ENCODE assay signal across 1 cellular context in genomic region chr9:37471942-37472679, GRCh38.
TF ChIP-seq lines count a peak whose summit lies in the region.

No MANE protein-coding gene starts in this region.

TF ChIP-seq in K562, 482 proteins besides CTCF, POLR2A, EP300 and RAD21 (continued from another document):
- TF ChIP-seq THRB (CRISPR knock-in tag; conservative IDR thresholded peaks at IDR 0.05) (no peak), NFE2 (IDR thresholded peaks at IDR 0.05; ENCODE audit: low read depth) (peak; percentile 79), KAT8 (IDR thresholded peaks at IDR 0.05; ENCODE audit: low read depth) (no peak), MAFG (tag; conservative IDR thresholded peaks at IDR 0.05) (peak; percentile 77), ZNF311 (CRISPR knock-in tag; IDR thresholded peaks at IDR 0.05) (no peak), ZNF384 (IDR thresholded peaks at IDR 0.05; ENCODE audit: low read depth, low read length) (0 out of 2 replicates have a peak, but pooled peaks have one; percentile 11), SMARCA4 (IDR thresholded peaks at IDR 0.05) (peak; percentile 51; the same call in 1 of the 2 replicates), FOSL1 (tag; conservative IDR thresholded peaks at IDR 0.05) (peak; percentile 72), RERE (CRISPR knock-in tag; IDR thresholded peaks at IDR 0.05; ENCODE audit: borderline replicate concordance) (no peak), E2F8 (IDR thresholded peaks at IDR 0.05; ENCODE audit: low read depth, partially characterized antibody) (no peak), CHAMP1 (IDR thresholded peaks at IDR 0.05) (no peak), SMARCE1 (IDR thresholded peaks at IDR 0.05) (peak; percentile 40; the same call in 1 of the 2 replicates), PTRF (tag; IDR thresholded peaks at IDR 0.05) (no peak), RCOR1 (IDR thresholded peaks at IDR 0.05; ENCODE audit: borderline replicate concordance in 1 of 2, low read depth in 2 of 2, low read length in 2 of 2) (peak in 1 of 2 experiments; percentile 44; a peak in 1 of 4 replicates), JUND (IDR thresholded peaks at IDR 0.05; ENCODE audit: borderline replicate concordance, low read depth, low read length) (0 out of 2 replicates have a peak, but pooled peaks have one; percentile 59), JUND (tag; IDR thresholded peaks at IDR 0.05; ENCODE audit: borderline replicate concordance, low read depth, low read length) (peak; percentile 72; the same call in 2 of the 3 replicates), ZNF316 (IDR thresholded peaks at IDR 0.05) (peak; percentile 51), ZFP30 (CRISPR knock-in tag; IDR thresholded peaks at IDR 0.05; ENCODE audit: borderline replicate concordance) (no peak)
